In genomic region chr2:159614534-159615186, GRCh38 we compare ENCODE assay signal across 1 cellular context.
A peak's percentile ranks its signal among the peaks of the same experiment; 100 is the strongest.
TF ChIP-seq lines count a peak whose summit lies in the region.

No MANE protein-coding gene starts in this region.

TF ChIP-seq in IMR-90, 13 proteins besides CTCF, POLR2A, EP300 and RAD21:
- TF ChIP-seq CEBPB (IDR thresholded peaks at IDR 0.05; ENCODE audit: low read depth, low read length) (peak; percentile 47), BHLHE40 (IDR thresholded peaks at IDR 0.05; ENCODE audit: low read depth, low read length) (no peak), NFE2L2 (IDR thresholded peaks at IDR 0.05; ENCODE audit: low read depth, low read length) (no peak)
